Comparison of ENCODE assay signal across 16 cellular contexts in genomic region chr14:29802211-29802610, GRCh38.
DNase-seq lines count a peak whose midpoint lies in the region; ATAC-seq and TF ChIP-seq lines count a peak whose summit lies in the region.
"Had no signal": no experiment of that assay in that cellular context is flagged by ENCODE, and none has a peak within 500 bp of the region (broad histone marks: within the 10 kb centered on the region; RNA-seq: fewer than 3 reads in every experiment).

No MANE protein-coding gene starts in this region.

- H3K4me3 ChIP-seq in HEK293 (ENCODE audit: low read depth, low read length) (no peak overlapping the region), PC-3 (ENCODE audit: low read length) (no peak overlapping the region)
- H3K4me3 ChIP-seq: BLaER1 had no signal

- intact Hi-C loops in PC-3 (cut with micrococcal nuclease) = no loop called here

- no peaks in the 10 kb centered on the region for H3F3A ChIP-seq in PC-3 (ENCODE audit: low read length, unreplicated experiment)

- no peaks in the 10 kb centered on the region for H3K9me2 ChIP-seq in PC-3 (replicated peaks; ENCODE audit: low read length)

- no peak overlapping the region for H3K9ac ChIP-seq in PC-3 (ENCODE audit: low read length)
- H3K9ac ChIP-seq: BLaER1 had no signal

- CTCF ChIA-PET in HEK293 (lab: Yijun Ruan, JAX) (no interaction called here), PC-3 (lab: Charles Lee) (no interaction called here)

- POLR2A ChIA-PET in HEK293 (lab: Yijun Ruan, JAX) (no interaction called here), PC-3 (lab: Charles Lee; ENCODE audit: unreplicated experiment) (no interaction called here)

- no peaks in the 10 kb centered on the region for H3K27me3 ChIP-seq in PC-3 (ENCODE audit: low read length)
- H3K27me3 ChIP-seq: BE2C, BLaER1 had no signal

- H3K36me3 ChIP-seq in HEK293 (ENCODE audit: control insufficient read depth in 2 of 2, insufficient read depth in 1 of 2, low read length in 2 of 2) = no peaks in the 10 kb centered on the region
- no peaks in the 10 kb centered on the region for H3K36me3 ChIP-seq in PC-3 (ENCODE audit: low read depth, low read length)
- H3K36me3 ChIP-seq: BE2C, BLaER1 had no signal

- H4K20me1 ChIP-seq in PC-3 (ENCODE audit: low read length) = no peaks in the 10 kb centered on the region
- H4K20me1 ChIP-seq: BLaER1 had no signal

- no peak overlapping the region for H3K4me2 ChIP-seq in PC-3 (ENCODE audit: low read length)
- H3K4me2 ChIP-seq: BLaER1 had no signal

- no peaks in the 10 kb centered on the region for H3K9me3 ChIP-seq in HEK293 (ENCODE audit: control insufficient read depth, insufficient read depth, low read depth, low read length)
- no peaks in the 10 kb centered on the region for H3K9me3 ChIP-seq in PC-3 (ENCODE audit: low read length)
- H3K9me3 ChIP-seq: BE2C, BLaER1, Caco-2 had no signal

- peak; percentile 4 for DNase-seq in SK-N-DZ (ENCODE audit: low spot score)
- no peak for DNase-seq in PC-3
- DNase-seq: 8988T; ACHN; BE2C; C1 segment of cervical spinal cord; Caco-2; Calu3; CD4-positive, alpha-beta T cell; CD8-positive, alpha-beta T cell; DMS79 treated with DMSO at 0.1 percent for 48 hours; GF-D8 had no signal

- ATAC-seq in PC-3 = no peak
- ATAC-seq in GM21381 (IDR thresholded peaks at IDR 0.05; ENCODE audit: unreplicated experiment) = no peak
- ATAC-seq in HG02885 (IDR thresholded peaks at IDR 0.05; ENCODE audit: poor library complexity, unreplicated experiment) = no peak
- ATAC-seq: CD8-positive, alpha-beta T cell had no signal

- BruUV-seq in PC-3 (replicated peaks; lab: Mats Ljungman, UMichigan) = no TSS peak

- no peaks in the 10 kb centered on the region for H3K79me2 ChIP-seq in PC-3 (ENCODE audit: low read length)

- H2AFZ ChIP-seq in PC-3 (ENCODE audit: low read length) = no peak overlapping the region

- peaks cover 24% of the 10 kb centered on the region for H3K4me1 ChIP-seq in HEK293 (ENCODE audit: control insufficient read depth, insufficient read depth, low read length)
- H3K4me1 ChIP-seq in PC-3 (ENCODE audit: insufficient read depth, low read length) = no peaks in the 10 kb centered on the region
- H3K4me1 ChIP-seq: BE2C, BLaER1, Caco-2 had no signal

- H3K27ac ChIP-seq in HEK293 (ENCODE audit: extremely low read depth, low read depth, low read length) (no peak overlapping the region), PC-3 (ENCODE audit: low read length) (no peak overlapping the region)
- H3K27ac ChIP-seq: BLaER1 had no signal

- TF ChIP-seq CTCF in HEK293 (tag by site-specific recombination; IDR thresholded peaks at IDR 0.05) (no peak), PC-3 (conservative IDR thresholded peaks at IDR 0.05; ENCODE audit: low read depth, low read length) (no peak)

TF ChIP-seq in HEK293, 187 proteins besides CTCF, POLR2A, EP300 and RAD21:
- no peak for TF ChIP-seq ZNF561 (tag by site-specific recombination; IDR thresholded peaks at IDR 0.05; ENCODE audit: borderline replicate concordance)
- no peak for TF ChIP-seq ZBTB21 (tag by site-specific recombination; IDR thresholded peaks at IDR 0.05)
- 0 out of 2 replicates have a peak, but pooled peaks have one; percentile 20 for TF ChIP-seq PRDM6 (tag by site-specific recombination; IDR thresholded peaks at IDR 0.05)
- TF ChIP-seq ZFP3 (tag by site-specific recombination; IDR thresholded peaks at IDR 0.05; ENCODE audit: low read depth) = no peak
- no peak for TF ChIP-seq ZNF596 (tag by site-specific recombination; IDR thresholded peaks at IDR 0.05)
- no peak for TF ChIP-seq ZNF473 (tag by site-specific recombination; IDR thresholded peaks at IDR 0.05)
- no peak for TF ChIP-seq ZNF274 (IDR thresholded peaks at IDR 0.05; ENCODE audit: low read length)
- no peak for TF ChIP-seq ZNF274 (tag by site-specific recombination; IDR thresholded peaks at IDR 0.05; ENCODE audit: borderline replicate concordance)
- TF ChIP-seq ZNF544 (tag by site-specific recombination; IDR thresholded peaks at IDR 0.05) = no peak
- TF ChIP-seq ZSCAN23 (tag by site-specific recombination; IDR thresholded peaks at IDR 0.05) = no peak
